Comparison of ENCODE assay signal across 19 cellular contexts in genomic region chr12:1797991-1798733, GRCh38. TPM values are rescaled to one million over a fixed set of nuclear protein-coding genes. Genes with fewer than 3 reads are reported as not detected.
DNase-seq lines count a peak whose midpoint lies in the region; ATAC-seq lines count a peak whose summit lies in the region.
"Had no signal": no experiment of that assay in that cellular context is flagged by ENCODE, and none has a peak within 500 bp of the region (broad histone marks: within the 10 kb centered on the region; RNA-seq: fewer than 3 reads in every experiment).

No MANE protein-coding gene starts in this region.

- H3K27ac ChIP-seq in CD8-positive, alpha-beta memory T cell (ENCODE audit: low read depth, low read length): no peak overlapping the region

- CTCF ChIA-PET in activated CD8-positive, alpha-beta memory T cell treated with anti-CD3 and anti-CD28 coated beads, Interleukin-2, amount 10 ng/mL, durations not matched to agents 7 days and 5 days (lab: Charles Lee): interaction anchor here (0.6 to 1.9 kb wide), 3 partner anchors 17 to 146 kb away, joined by 3 to 12 read pairs (median 3); no protein-coding TSS in a partner anchor
- CTCF ChIA-PET in CD8-positive, alpha-beta memory T cell (lab: Charles Lee): interaction anchor here (1.2 to 12.9 kb wide), 2 partner anchors 141 to 145 kb away, joined by 3 to 161 read pairs; no protein-coding TSS in a partner anchor

- intact Hi-C loops in dendritic cell treated with granulocyte-macrophage colony-stimulating factor and Interleukin-4, amounts not matched to agents 40 ng/mL and 50 ng/mL, for 4 days (cut with micrococcal nuclease): loop anchor here (2.0 to 10.0 kb wide), 3 partner anchors 15 to 237 kb away; no protein-coding TSS in a partner anchor
- intact Hi-C loops in posterior vena cava (cut with DNase I): loop anchor here (2.0 to 10.0 kb wide), 5 partner anchors 129 to 787 kb away; no protein-coding TSS in a partner anchor

- H3K36me3 Mint-ChIP-seq in activated CD8-positive, alpha-beta memory T cell treated with anti-CD3 and anti-CD28 coated beads, Interleukin-2, amount 10 ng/mL, durations not matched to agents 7 days and 5 days: no peaks in the 10 kb centered on the region
- peaks cover 0 to 2% (median 0%) of the 10 kb centered on the region in 3 donors for H3K36me3 Mint-ChIP-seq in CD8-positive, alpha-beta memory T cell
- H3K36me3 Mint-ChIP-seq in dendritic cell treated with granulocyte-macrophage colony-stimulating factor and Interleukin-4, amounts not matched to agents 40 ng/mL and 50 ng/mL, for 4 days (ENCODE audit: low read depth): peaks cover 5% of the 10 kb centered on the region

- H3K9me3 Mint-ChIP-seq in activated CD8-positive, alpha-beta memory T cell treated with anti-CD3 and anti-CD28 coated beads, Interleukin-2, amount 10 ng/mL, durations not matched to agents 7 days and 5 days (ENCODE audit: low read depth): no peaks in the 10 kb centered on the region
- H3K9me3 Mint-ChIP-seq in CD8-positive, alpha-beta memory T cell: no peaks in the 10 kb centered on the region
- H3K9me3 Mint-ChIP-seq in dendritic cell treated with granulocyte-macrophage colony-stimulating factor and Interleukin-4, amounts not matched to agents 40 ng/mL and 50 ng/mL, for 4 days: no peaks in the 10 kb centered on the region

- POLR2A ChIA-PET in CD8-positive, alpha-beta memory T cell (lab: Charles Lee): no interaction called here

- no peak overlapping the region for H3K4me3 Mint-ChIP-seq in activated CD8-positive, alpha-beta memory T cell treated with anti-CD3 and anti-CD28 coated beads, Interleukin-2, amount 10 ng/mL, durations not matched to agents 7 days and 5 days
- peak overlapping the region in 4 of 7 donors; percentile 28 to 94 (median 30) for H3K4me3 Mint-ChIP-seq in CD8-positive, alpha-beta memory T cell
- H3K4me3 Mint-ChIP-seq in dendritic cell treated with granulocyte-macrophage colony-stimulating factor and Interleukin-4, amounts not matched to agents 40 ng/mL and 50 ng/mL, for 4 days: no peak overlapping the region

- H3K27me3 ChIP-seq in CD8-positive, alpha-beta memory T cell (ENCODE audit: insufficient read depth, low read length, poor library complexity, severe bottlenecking): no peaks in the 10 kb centered on the region
- H3K27me3 ChIP-seq in HAP-1 (ENCODE audit: low read depth): no peaks in the 10 kb centered on the region
- H3K27me3 ChIP-seq: ovary had no signal

- in situ Hi-C loops in HAP-1 (cut with MboI; ENCODE audit: low sequenced_read_pairs): no loop called here

- peaks cover 5% of the 10 kb centered on the region for H3K4me1 ChIP-seq in CD8-positive, alpha-beta memory T cell (ENCODE audit: insufficient read depth, low read length)
- peaks cover 8% of the 10 kb centered on the region for H3K4me1 ChIP-seq in HAP-1

- H3K9me3 ChIP-seq in CD8-positive, alpha-beta memory T cell (ENCODE audit: low read length): no peaks in the 10 kb centered on the region
- H3K9me3 ChIP-seq in HAP-1: no peaks in the 10 kb centered on the region
- H3K9me3 ChIP-seq: ovary had no signal

- H3K4me3 ChIP-seq in CD8-positive, alpha-beta memory T cell (ENCODE audit: low read length): no peak overlapping the region
- H3K4me3 ChIP-seq in HAP-1: no peak overlapping the region

- H3K36me3 ChIP-seq in CD8-positive, alpha-beta memory T cell (ENCODE audit: insufficient read depth, low read length): no peaks in the 10 kb centered on the region
- no peaks in the 10 kb centered on the region for H3K36me3 ChIP-seq in HAP-1 (replicated peaks)
- H3K36me3 ChIP-seq: ovary had no signal

- no peak overlapping the region for H3K27ac Mint-ChIP-seq in activated CD8-positive, alpha-beta memory T cell treated with anti-CD3 and anti-CD28 coated beads, Interleukin-2, amount 10 ng/mL, durations not matched to agents 7 days and 5 days
- peak overlapping the region in 7 of 8 donors; percentile 39 to 94 (median 76) for H3K27ac Mint-ChIP-seq in CD8-positive, alpha-beta memory T cell
- peak overlapping the region; percentile 96 for H3K27ac Mint-ChIP-seq in dendritic cell treated with granulocyte-macrophage colony-stimulating factor and Interleukin-4, amounts not matched to agents 40 ng/mL and 50 ng/mL, for 4 days

- ATAC-seq in activated CD8-positive, alpha-beta memory T cell treated with anti-CD3 and anti-CD28 coated beads, Interleukin-2, amount 10 ng/mL, durations not matched to agents 7 days and 5 days: no peak
- no peak for ATAC-seq in HG03039 (IDR thresholded peaks at IDR 0.05; ENCODE audit: unreplicated experiment)
- ATAC-seq: esophagus mucosa had no signal

- peaks cover 7% of the 10 kb centered on the region for H3K4me1 Mint-ChIP-seq in activated CD8-positive, alpha-beta memory T cell treated with anti-CD3 and anti-CD28 coated beads, Interleukin-2, amount 10 ng/mL, durations not matched to agents 7 days and 5 days
- peaks cover 5 to 10% (median 7%) of the 10 kb centered on the region in 3 donors for H3K4me1 Mint-ChIP-seq in CD8-positive, alpha-beta memory T cell
- H3K4me1 Mint-ChIP-seq in dendritic cell treated with granulocyte-macrophage colony-stimulating factor and Interleukin-4, amounts not matched to agents 40 ng/mL and 50 ng/mL, for 4 days (ENCODE audit: low read depth): peaks cover 51% of the 10 kb centered on the region

- H3K27me3 Mint-ChIP-seq in activated CD8-positive, alpha-beta memory T cell treated with anti-CD3 and anti-CD28 coated beads, Interleukin-2, amount 10 ng/mL, durations not matched to agents 7 days and 5 days: no peaks in the 10 kb centered on the region
- H3K27me3 Mint-ChIP-seq in CD8-positive, alpha-beta memory T cell: no peaks in the 10 kb centered on the region
- no peaks in the 10 kb centered on the region for H3K27me3 Mint-ChIP-seq in dendritic cell treated with granulocyte-macrophage colony-stimulating factor and Interleukin-4, amounts not matched to agents 40 ng/mL and 50 ng/mL, for 4 days

- peak; percentile 39 for DNase-seq in activated CD8-positive, alpha-beta memory T cell treated with anti-CD3 and anti-CD28 coated beads, Interleukin-2, amount 10 ng/mL, durations not matched to agents 7 days and 5 days
- no peak for DNase-seq in activated CD8-positive, alpha-beta memory T cell treated with anti-CD3 and anti-CD28 coated beads, Interleukin-2, amount 50 U/mL, for 4 hours
- peak in 1 of 5 donors; percentile 49 for DNase-seq in CD8-positive, alpha-beta memory T cell
- DNase-seq in posterior vena cava (ENCODE audit: low spot score): peak; percentile 82
- DNase-seq in stimulated activated CD4-positive, alpha-beta T cell treated with anti-CD3 and anti-CD28 coated beads, Interleukin-12 subunit alpha, Interleukin-12 subunit beta, amount 100 ng/mL, for 4 hours: no peak
- no peak for DNase-seq in HAP-1 (ENCODE audit: low spot score in 2 of 2)
- DNase-seq: ACHN; amniotic stem cell; Karpas-422; NCI-H1694; NCI-H526; stimulated activated CD4-positive, alpha-beta T cell treated with anti-CD3 and anti-CD28 coated beads, Interleukin-15, amount 100 ng/mL, for 24 hours; T-helper 9 cell; trophoblast cell had no signal

RNA-seq across cellular contexts. Expression of gene LRTM2, which starts 22.2 kb away (rescaled TPM):
- total RNA-seq in activated CD8-positive, alpha-beta memory T cell treated with anti-CD3 and anti-CD28 coated beads, Interleukin-2, amount 10 ng/mL, durations not matched to agents 7 days and 5 days: not detected
- under 1 TPM in 1 of 2 experiments, not detected in 1; 0.24 TPM for total RNA-seq in CD8-positive, alpha-beta memory T cell
- polyA plus RNA-seq in CD8-positive, alpha-beta memory T cell: not detected
- not detected for total RNA-seq in posterior vena cava
- total RNA-seq: esophagus mucosa, lung, ovary had no signal
- polyA plus RNA-seq: ovary had no signal

Comparison
In these comparisons a context has a peak if more than half of its experiments do, and no peak if none do; other contexts are left out.
1. DNase-seq: peak in activated CD8-positive, alpha-beta memory T cell treated with anti-CD3 and anti-CD28 coated beads, Interleukin-2, amount 10 ng/mL, durations not matched to agents 7 days and 5 days (single experiment) and posterior vena cava (single experiment); none in activated CD8-positive, alpha-beta memory T cell treated with anti-CD3 and anti-CD28 coated beads, Interleukin-2, amount 50 U/mL, for 4 hours (single experiment), stimulated activated CD4-positive, alpha-beta T cell treated with anti-CD3 and anti-CD28 coated beads, Interleukin-12 subunit alpha, Interleukin-12 subunit beta, amount 100 ng/mL, for 4 hours (single experiment) and HAP-1 (0 of 2).
2. H3K4me3 Mint-ChIP-seq: peak in CD8-positive, alpha-beta memory T cell (4 of 7); none in activated CD8-positive, alpha-beta memory T cell treated with anti-CD3 and anti-CD28 coated beads, Interleukin-2, amount 10 ng/mL, durations not matched to agents 7 days and 5 days (single experiment) and dendritic cell treated with granulocyte-macrophage colony-stimulating factor and Interleukin-4, amounts not matched to agents 40 ng/mL and 50 ng/mL, for 4 days (single experiment).